Comparison of ENCODE assay signal across 1 cellular context in the genomic region with DNA sequence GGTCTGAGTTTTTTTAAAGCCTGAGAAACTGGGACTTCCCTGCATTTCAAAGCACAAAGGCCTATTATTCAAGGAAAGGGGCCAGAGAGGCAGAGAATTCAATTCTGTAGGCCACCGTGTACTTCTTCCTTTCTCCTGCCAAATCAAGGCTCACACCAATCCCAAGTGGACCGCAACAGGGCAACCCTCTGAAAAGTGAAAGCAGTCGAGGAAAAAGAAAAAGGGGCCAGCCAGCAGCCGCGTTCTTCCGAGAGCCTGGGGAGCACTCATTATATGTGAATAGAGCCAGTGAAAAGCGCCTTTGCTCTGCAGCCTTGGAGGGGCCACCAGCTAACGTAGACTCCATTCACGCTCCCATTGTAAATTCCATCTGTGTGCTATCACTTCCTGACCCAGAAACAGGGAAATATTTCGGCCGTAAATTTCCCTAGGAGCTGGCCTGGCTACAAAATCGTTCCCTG.
TF ChIP-seq lines count a peak whose summit lies in the region.

No MANE protein-coding gene starts in this region.

TF ChIP-seq in H1, 55 proteins besides CTCF, POLR2A, EP300 and RAD21:
- TF ChIP-seq GTF2F1 (IDR thresholded peaks at IDR 0.05; ENCODE audit: borderline replicate concordance, low read depth, low read length) (no peak), BRCA1 (IDR thresholded peaks at IDR 0.05; ENCODE audit: low read depth, low read length) (no peak), CHD7 (IDR thresholded peaks at IDR 0.05; ENCODE audit: insufficient replicate concordance, low read length) (no peak), RNF2 (IDR thresholded peaks at IDR 0.05; ENCODE audit: borderline replicate concordance, low read depth, low read length, missing control alignments, poor library complexity, severe bottlenecking) (no peak), TEAD4 (IDR thresholded peaks at IDR 0.05; ENCODE audit: low read depth, low read length) (no peak), BCL11A (IDR thresholded peaks at IDR 0.05; ENCODE audit: low read depth in 2 of 2, low read length in 2 of 2) (no peak), SRF (IDR thresholded peaks at IDR 0.05; ENCODE audit: low read depth, low read length) (no peak), ASH2L (IDR thresholded peaks at IDR 0.05; ENCODE audit: low read length) (peak; percentile 39), RBBP5 (IDR thresholded peaks at IDR 0.05; ENCODE audit: borderline replicate concordance, low read depth, low read length) (no peak; the same call in 1 of the 2 replicates), TAF1 (IDR thresholded peaks at IDR 0.05; ENCODE audit: low read depth, low read length) (peak; percentile 25; the same call in 1 of the 2 replicates), CREB1 (IDR thresholded peaks at IDR 0.05) (no peak), BACH1 (IDR thresholded peaks at IDR 0.05; ENCODE audit: low read length) (no peak), PHF8 (conservative IDR thresholded peaks at IDR 0.05; ENCODE audit: low read depth, low read length) (no peak), NANOG (IDR thresholded peaks at IDR 0.05; ENCODE audit: insufficient read depth, low read depth, low read length, poor library complexity, severe bottlenecking) (no peak), SUZ12 (IDR thresholded peaks at IDR 0.05; ENCODE audit: low read length) (no peak), POU5F1 (IDR thresholded peaks at IDR 0.05; ENCODE audit: low read depth, low read length) (no peak), USF2 (IDR thresholded peaks at IDR 0.05; ENCODE audit: low read length) (no peak)
TF ChIP-seq in H1: peak in this region for 2.
